ENCODE assay signal across 8 cellular contexts in the genomic region with DNA sequence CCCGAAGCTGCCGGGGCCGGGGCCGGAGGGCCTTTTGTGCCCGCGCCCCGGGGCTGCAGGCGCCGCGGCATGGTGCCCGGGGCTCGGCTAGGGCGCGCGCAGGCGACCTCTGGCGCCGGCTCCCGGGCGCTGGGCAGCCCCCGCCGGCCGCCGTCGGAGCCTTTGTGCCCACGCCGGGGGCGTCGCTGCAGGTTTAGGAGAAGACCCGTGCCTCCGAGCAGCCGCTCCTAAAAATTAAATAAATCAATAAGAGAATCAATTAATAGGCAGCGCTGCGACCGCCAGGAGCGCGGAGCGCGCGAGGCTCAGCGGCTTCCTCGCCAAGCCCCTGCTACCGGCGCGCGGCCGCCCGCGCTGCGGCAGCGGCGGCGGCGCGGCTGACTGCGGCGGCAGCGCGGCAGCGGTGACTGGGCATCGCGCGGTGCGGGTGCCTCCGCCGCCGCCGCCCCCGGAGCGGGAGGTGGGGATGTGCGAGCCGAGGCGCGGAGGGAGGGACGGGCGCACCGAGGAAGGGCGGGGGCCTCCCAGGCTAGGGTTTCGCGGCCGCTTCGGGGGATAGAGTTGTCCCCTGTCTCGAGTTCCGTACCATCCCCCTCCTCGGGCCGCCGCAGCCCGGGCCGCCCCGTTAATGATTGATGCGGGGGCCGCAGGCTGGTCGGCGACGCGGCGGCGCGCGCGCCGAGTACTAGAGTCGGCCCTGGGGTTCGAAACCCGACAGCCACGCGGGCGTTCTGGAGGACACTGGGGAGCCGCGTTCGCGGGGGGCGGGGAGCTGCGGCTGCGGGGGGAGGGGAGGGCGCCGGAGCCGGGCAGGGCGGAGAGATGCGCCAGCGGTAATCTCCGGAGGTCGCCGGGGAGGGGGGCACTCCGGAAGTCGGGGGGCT. TPM values are rescaled to one million over a fixed set of nuclear protein-coding genes. Genes with fewer than 3 reads are reported as not detected.
DNase-seq lines count a peak whose midpoint lies in the region; ATAC-seq and TF ChIP-seq lines count a peak whose summit lies in the region.

A gene with protein sequence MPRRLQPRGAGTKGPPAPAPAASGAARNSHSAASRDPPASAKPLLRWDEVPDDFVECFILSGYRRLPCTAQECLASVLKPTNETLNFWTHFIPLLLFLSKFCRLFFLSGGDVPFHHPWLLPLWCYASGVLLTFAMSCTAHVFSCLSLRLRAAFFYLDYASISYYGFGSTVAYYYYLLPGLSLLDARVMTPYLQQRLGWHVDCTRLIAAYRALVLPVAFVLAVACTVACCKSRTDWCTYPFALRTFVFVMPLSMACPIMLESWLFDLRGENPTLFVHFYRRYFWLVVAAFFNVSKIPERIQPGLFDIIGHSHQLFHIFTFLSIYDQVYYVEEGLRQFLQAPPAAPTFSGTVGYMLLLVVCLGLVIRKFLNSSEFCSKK (minus strand): TSS at position 409 of the 884 bp plus-strand sequence. CDS start 338 bp downstream, at position 71.

- no peak for ATAC-seq in GM21529 (IDR thresholded peaks at IDR 0.05; ENCODE audit: unreplicated experiment)

- in situ Hi-C loops in Caki2 (cut with HindIII; ENCODE audit: low pct_unique_long_range_greater_than_20kb, low sequenced_read_pairs): no loop called here

- H3K36me3 ChIP-seq in Peyer's patch: no peaks in the 10 kb centered on the region
- H3K36me3 ChIP-seq in ectodermal cell (ENCODE audit: control insufficient read depth, insufficient read depth, low read length): no peaks in the 10 kb centered on the region
- no peaks in the 10 kb centered on the region for H3K36me3 ChIP-seq in mesodermal cell (ENCODE audit: control insufficient read depth, insufficient read depth, low read length)

- peaks cover 0 to 7% (median 0%) of the 10 kb centered on the region in 4 donors for H3K4me1 ChIP-seq in Peyer's patch
- no peaks in the 10 kb centered on the region for H3K4me1 ChIP-seq in ectodermal cell (ENCODE audit: control insufficient read depth, insufficient read depth, low read length)
- H3K4me1 ChIP-seq in mesodermal cell (ENCODE audit: control insufficient read depth, insufficient read depth, low read length, poor library complexity, severe bottlenecking): peaks cover 7% of the 10 kb centered on the region

- TF ChIP-seq CTCF in GM20000 (IDR thresholded peaks at IDR 0.05; ENCODE audit: extremely low read depth, missing control alignments) (no peak), Peyer's patch (IDR thresholded peaks at IDR 0.05) (no peak)

- H3K4me3 ChIP-seq in Peyer's patch: peak within 1 kb of the TSS; percentile 29 to 57 (median 49)
- H3K4me3 ChIP-seq in ectodermal cell (ENCODE audit: insufficient read depth, low read depth, low read length): peak within 1 kb of the TSS; percentile 48
- H3K4me3 ChIP-seq in mesodermal cell (ENCODE audit: extremely low read depth, insufficient read depth, low read length, poor library complexity, severe bottlenecking): peak within 1 kb of the TSS; percentile 69

- H3K27ac ChIP-seq in Peyer's patch (no peak within 1 kb of the TSS), ectodermal cell (ENCODE audit: insufficient read depth, low read depth, low read length, poor library complexity, severe bottlenecking) (no peak within 1 kb of the TSS), mesodermal cell (ENCODE audit: low read depth, low read length, severe bottlenecking) (no peak within 1 kb of the TSS)

- DNase-seq in Caki2 (ENCODE audit: low read depth): peak; percentile 56
- peak; percentile 67 for DNase-seq in GM20000 (ENCODE audit: low spot score)
- DNase-seq in Peyer's patch: no peak
- no peak for DNase-seq in stimulated activated naive CD4-positive, alpha-beta T cell treated with Interleukin-2 at 50 U/mL for 16 hours (lab: John Stamatoyannopoulos, UW)
- DNase-seq in NCI-H774 (lab: John Stamatoyannopoulos, UW): no peak

- H3K9me3 ChIP-seq in Peyer's patch (no peaks in the 10 kb centered on the region), ectodermal cell (ENCODE audit: control insufficient read depth, low read length) (no peaks in the 10 kb centered on the region), mesodermal cell (ENCODE audit: control insufficient read depth, low read length) (peaks cover 4% of the 10 kb centered on the region)

- 0% methylated on average over 124 to 126 of the region's 126 CpGs for WGBS in ectodermal cell, 2 experiments
- 0 to 2% methylated on average over 75 to 87 of the region's 126 CpGs for WGBS in mesodermal cell (ENCODE audit: insufficient coverage in 2 of 2), 2 experiments

- H3K27me3 ChIP-seq in Peyer's patch (peaks cover 0 to 23% of the 10 kb centered on the region in 2 donors), ectodermal cell (ENCODE audit: control insufficient read depth, insufficient read depth, low read length, poor library complexity, severe bottlenecking) (peaks cover 35% of the 10 kb centered on the region)

- TF ChIP-seq POLR2A in Peyer's patch (IDR thresholded peaks at IDR 0.05): no peak

RNA-seq across cellular contexts. Expression of the gene that starts here (rescaled TPM):
- 0.03 TPM in 1 of 2 replicates, not detected in the other for total RNA-seq in Caki2 (2014; rRNA removed; shearing (Covaris generic); ENCODE audit: low replicate concordance)
- not detected for total RNA-seq in Peyer's patch
- polyA plus RNA-seq in ectodermal cell (2013, experiment 1 of 4): 2.5 TPM
- polyA plus RNA-seq in ectodermal cell (2013, experiment 2 of 4): 2.3 TPM
- polyA plus RNA-seq in ectodermal cell (2013, experiment 3 of 4): 2.3 TPM
- 2.4 TPM for polyA plus RNA-seq in ectodermal cell (2013, experiment 4 of 4)
- 1.1 TPM for polyA plus RNA-seq in mesodermal cell (2013, experiment 1 of 2)
- polyA plus RNA-seq in mesodermal cell (2013, experiment 2 of 2): 1.3 TPM

Comparison
In these comparisons a context has a peak if more than half of its experiments do, and no peak if none do; other contexts are left out.
1. Peak in DNase-seq in Caki2; RNA of the gene not detected or under 1 TPM.